In the genomic region with DNA sequence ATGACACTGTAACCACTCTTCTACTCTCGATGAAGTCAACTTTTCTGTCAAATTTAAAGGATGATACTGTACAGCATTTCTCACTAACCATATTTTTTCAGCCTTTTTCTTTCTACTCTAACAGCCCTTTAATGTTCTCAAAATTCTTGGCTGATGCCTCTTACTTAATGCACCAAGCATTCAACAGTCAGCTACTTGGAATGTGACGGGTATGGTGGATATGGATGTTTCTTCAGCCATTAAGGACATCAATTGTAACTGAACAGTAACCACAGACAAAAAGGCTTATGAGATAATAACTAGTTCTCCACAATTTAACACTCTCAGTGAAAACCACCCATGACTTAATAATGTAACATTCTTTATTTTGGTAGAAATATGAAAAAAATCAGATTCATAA, we compare ENCODE assay signal across 16 cellular contexts.
DNase-seq lines count a peak whose midpoint lies in the region; ATAC-seq and TF ChIP-seq lines count a peak whose summit lies in the region.
"Had no signal": no experiment of that assay in that cellular context is flagged by ENCODE, and none has a peak within 500 bp of the region (broad histone marks: within the 10 kb centered on the region; RNA-seq: fewer than 3 reads in every experiment).

No MANE protein-coding gene starts in this region.

- H3K27me3 ChIP-seq in ACC112 (ENCODE audit: insufficient read depth, low read length) (no peaks in the 10 kb centered on the region), right atrium auricular region (no peaks in the 10 kb centered on the region)

- H3K4me1 ChIP-seq in ACC112 (ENCODE audit: control insufficient read depth, insufficient read depth, low read length, unreplicated experiment) (peaks cover 33% of the 10 kb centered on the region), right atrium auricular region (no peaks in the 10 kb centered on the region)

- TF ChIP-seq CTCF in right atrium auricular region (IDR thresholded peaks at IDR 0.05): no peak
- no peak for TF ChIP-seq CTCF in GM13977 (IDR thresholded peaks at IDR 0.05; ENCODE audit: extremely low read depth, insufficient read depth, missing control alignments)

- H3K79me2 ChIP-seq in ACC112 (ENCODE audit: control insufficient read depth, insufficient read depth, low read length, unreplicated experiment): no peaks in the 10 kb centered on the region

- H3K9me3 ChIP-seq in right atrium auricular region: no peaks in the 10 kb centered on the region
- H3K9me3 ChIP-seq: thoracic aorta had no signal

- in situ Hi-C loops in GM13977 (cut with MboI; ENCODE audit: low pct_unique_long_range_greater_than_20kb, low sequenced_read_pairs, unreplicated experiment): no loop called here

- ATAC-seq in HG02885 (IDR thresholded peaks at IDR 0.05; ENCODE audit: poor library complexity, unreplicated experiment): no peak
- no peak for ATAC-seq in GM18867 (IDR thresholded peaks at IDR 0.05; ENCODE audit: unreplicated experiment)
- ATAC-seq: sciatic nerve had no signal

- H3K4me3 ChIP-seq in ACC112 (ENCODE audit: low read depth, low read length) (no peak overlapping the region), right atrium auricular region (no peak overlapping the region)
- H3K4me3 ChIP-seq: thoracic aorta had no signal

- H3K36me3 ChIP-seq in ACC112 (ENCODE audit: insufficient read depth, low read length) (no peaks in the 10 kb centered on the region), right atrium auricular region (no peaks in the 10 kb centered on the region)
- H3K36me3 ChIP-seq: thoracic aorta had no signal

- H2AFZ ChIP-seq in ACC112 (ENCODE audit: low read length, unreplicated experiment): peak overlapping the region; percentile 21

- DNase-seq in HS-27A (ENCODE audit: low read depth) (peak; percentile 98), astrocyte of the hippocampus (ENCODE audit: low read depth, low spot score) (peak; percentile 82), iPS-NIHi7 (ENCODE audit: extremely low spot score) (peak; percentile 8), right atrium auricular region (ENCODE audit: low spot score) (no peak), GM13977 (ENCODE audit: low spot score) (no peak)
- DNase-seq: activated gamma-delta T cell treated with Interleukin-2 at 50 U/mL for 16 hours; AML-193; GDM1; naive B cell; NCI-H187 treated with DMSO at 0.1 percent for 48 hours; NK-92 treated with Interleukin-12 subunit alpha and Interleukin-12 subunit beta, amount 100 ng/mL, for 24 hours had no signal

- H3K27ac ChIP-seq in ACC112 (ENCODE audit: low read depth, low read length) (peak overlapping the region; percentile 56), right atrium auricular region (no peak overlapping the region)
- H3K27ac ChIP-seq: thoracic aorta had no signal

Comparison
In these comparisons a context has a peak if more than half of its experiments do, and no peak if none do; other contexts are left out.
1. DNase-seq: peak in HS-27A (single experiment), astrocyte of the hippocampus (single experiment) and iPS-NIHi7 (single experiment); none in right atrium auricular region (single experiment) and GM13977 (single experiment).